In genomic region chr2:230537531-230537976, GRCh38 we compare ENCODE assay signal across 1 cellular context.
A peak's percentile ranks its signal among the peaks of the same experiment; 100 is the strongest.
TF ChIP-seq lines count a peak whose summit lies in the region.

No MANE protein-coding gene starts in this region.

TF ChIP-seq in GM12878, 131 proteins besides CTCF, POLR2A, EP300 and RAD21 (continued from another document):
- TF ChIP-seq ZNF687 (IDR thresholded peaks at IDR 0.05), result peak; percentile 13; the same call in 1 of the 2 replicates
- no peak for TF ChIP-seq FOS (IDR thresholded peaks at IDR 0.05; ENCODE audit: borderline replicate concordance, extremely low read depth, insufficient read length)
- TF ChIP-seq EGR1 (IDR thresholded peaks at IDR 0.05; ENCODE audit: borderline replicate concordance in 1 of 2, low read depth in 2 of 2, low read length in 2 of 2), result no peak
- no peak for TF ChIP-seq KAT2A (conservative IDR thresholded peaks at IDR 0.05; ENCODE audit: control insufficient read depth, low read depth, low read length)
- TF ChIP-seq CHD2 (IDR thresholded peaks at IDR 0.05; ENCODE audit: borderline replicate concordance, low read depth, low read length), result peak; percentile 48; the same call in 1 of the 2 replicates
- no peak for TF ChIP-seq RFX5 (IDR thresholded peaks at IDR 0.05; ENCODE audit: low read depth, low read length)
- TF ChIP-seq RELB (IDR thresholded peaks at IDR 0.05; ENCODE audit: low read depth), result peak; percentile 88
- TF ChIP-seq RAD51 (IDR thresholded peaks at IDR 0.05), result 0 out of 2 replicates have a peak, but pooled peaks have one; percentile 45
- peak; percentile 87 for TF ChIP-seq IKZF1 (conservative IDR thresholded peaks at IDR 0.05)
- TF ChIP-seq HCFC1 (IDR thresholded peaks at IDR 0.05; ENCODE audit: low read length), result no peak
- no peak for TF ChIP-seq ZZZ3 (IDR thresholded peaks at IDR 0.05; ENCODE audit: control insufficient read depth, insufficient read length, low read depth)
- TF ChIP-seq PAX8 (IDR thresholded peaks at IDR 0.05), result no peak
- no peak for TF ChIP-seq RCOR1 (conservative IDR thresholded peaks at IDR 0.05; ENCODE audit: low read depth, low read length)
- 0 out of 2 replicates have a peak, but pooled peaks have one; percentile 48 for TF ChIP-seq TCF12 (IDR thresholded peaks at IDR 0.05; ENCODE audit: low read depth, low read length)
TF ChIP-seq in GM12878: peak in this region for 34.
